19 cellular contexts compared by ENCODE assay signal in genomic region chr1:6222644-6223043, GRCh38. TPM values are rescaled to one million over a fixed set of nuclear protein-coding genes. Genes with fewer than 3 reads are reported as not detected.
DNase-seq lines count a peak whose midpoint lies in the region; ATAC-seq and TF ChIP-seq lines count a peak whose summit lies in the region.
"Had no signal": no experiment of that assay in that cellular context is flagged by ENCODE, and none has a peak within 500 bp of the region (broad histone marks: within the 10 kb centered on the region; RNA-seq: fewer than 3 reads in every experiment).

No MANE protein-coding gene starts in this region.

- no peak for TF ChIP-seq EP300 in gastroesophageal sphincter (IDR thresholded peaks at IDR 0.05)

- H3K4me3 ChIP-seq in adipocyte (ENCODE audit: low read length), result no peak overlapping the region
- no peak overlapping the region for H3K4me3 ChIP-seq in gastroesophageal sphincter
- no peak overlapping the region for H3K4me3 ChIP-seq in osteoblast (ENCODE audit: insufficient read depth, low read length)
- H3K4me3 ChIP-seq in GM23248, result no peak overlapping the region
- H3K4me3 ChIP-seq: body of pancreas, HAP-1, SK-N-MC, thoracic aorta had no signal

- no peaks in the 10 kb centered on the region for H3K27me3 ChIP-seq in adipocyte (replicated peaks; ENCODE audit: control insufficient read depth, insufficient read depth, low read length)
- H3K27me3 ChIP-seq in gastroesophageal sphincter, result no peaks in the 10 kb centered on the region
- no peaks in the 10 kb centered on the region for H3K27me3 ChIP-seq in osteoblast (ENCODE audit: insufficient read depth, low read length)
- no peaks in the 10 kb centered on the region for H3K27me3 ChIP-seq in GM23248 (replicated peaks; ENCODE audit: insufficient read depth)
- H3K27me3 ChIP-seq in foreskin keratinocyte, result no peaks in the 10 kb centered on the region
- H3K27me3 ChIP-seq: body of pancreas, neutrophil had no signal

- peak overlapping the region in 3 of 4 donors; percentile 18 to 40 (median 22) for H3K27ac ChIP-seq in gastroesophageal sphincter
- H3K27ac ChIP-seq in osteoblast (ENCODE audit: low read depth, low read length), result no peak overlapping the region
- no peak overlapping the region for H3K27ac ChIP-seq in GM23248
- no peak overlapping the region for H3K27ac ChIP-seq in foreskin keratinocyte
- H3K27ac ChIP-seq: HL-60, neutrophil, SK-N-MC, thoracic aorta had no signal

- H3K36me3 ChIP-seq in adipocyte (ENCODE audit: control insufficient read depth, insufficient read depth, low read length, severe bottlenecking) (peaks cover 43% of the 10 kb centered on the region), gastroesophageal sphincter (peaks cover 0 to 73% of the 10 kb centered on the region in 2 donors), osteoblast (ENCODE audit: insufficient read depth, low read length) (peaks cover 39% of the 10 kb centered on the region), GM23248 (ENCODE audit: low read depth) (peaks cover 14% of the 10 kb centered on the region; the same call in 1 of the 2 replicates)

- H3K36me3 Mint-ChIP-seq in Calu3 (ENCODE audit: insufficient read depth, unreplicated experiment), result peaks cover 83% of the 10 kb centered on the region

- H3K4me1 ChIP-seq in adipocyte (ENCODE audit: control insufficient read depth, insufficient read depth, low read length) (peaks cover 11% of the 10 kb centered on the region), gastroesophageal sphincter (peaks cover 0 to 8% (median 0%) of the 10 kb centered on the region in 3 donors), osteoblast (ENCODE audit: insufficient read depth, low read length) (no peaks in the 10 kb centered on the region), GM23248 (ENCODE audit: insufficient read depth) (no peaks in the 10 kb centered on the region), foreskin keratinocyte (peaks cover 16% of the 10 kb centered on the region)
- H3K4me1 ChIP-seq: HAP-1 had no signal

- no peaks in the 10 kb centered on the region for H3K9me3 ChIP-seq in adipocyte (ENCODE audit: control insufficient read depth, low read length)
- H3K9me3 ChIP-seq in gastroesophageal sphincter, result no peaks in the 10 kb centered on the region
- no peaks in the 10 kb centered on the region for H3K9me3 ChIP-seq in osteoblast (ENCODE audit: low read depth, low read length)
- H3K9me3 ChIP-seq in GM23248 (ENCODE audit: low read depth), result no peaks in the 10 kb centered on the region
- H3K9me3 ChIP-seq: body of pancreas, HAP-1, neutrophil, thoracic aorta had no signal

- no peak for TF ChIP-seq POLR2A in gastroesophageal sphincter (IDR thresholded peaks at IDR 0.05)

- no peak overlapping the region for H3K4me3 Mint-ChIP-seq in Calu3 (ENCODE audit: low read depth, unreplicated experiment)
- H3K4me3 Mint-ChIP-seq: activated CD8-positive, alpha-beta T cell treated with anti-CD3 and anti-CD28 coated beads for 36 hours; effector memory CD8-positive, alpha-beta T cell had no signal

- H3K9ac ChIP-seq in adipocyte (ENCODE audit: low read length), result no peak overlapping the region
- no peak overlapping the region for H3K9ac ChIP-seq in GM23248

- peaks cover 6% of the 10 kb centered on the region for H4K20me1 ChIP-seq in osteoblast (ENCODE audit: insufficient read depth, low read length)
- H4K20me1 ChIP-seq in GM23248 (ENCODE audit: insufficient read depth), result no peaks in the 10 kb centered on the region

- H3K27me3 Mint-ChIP-seq in Calu3 (ENCODE audit: unreplicated experiment), result no peaks in the 10 kb centered on the region
- H3K27me3 Mint-ChIP-seq: activated CD8-positive, alpha-beta T cell treated with anti-CD3 and anti-CD28 coated beads for 36 hours; effector memory CD8-positive, alpha-beta T cell had no signal

- no peaks in the 10 kb centered on the region for H3K9me3 Mint-ChIP-seq in Calu3 (ENCODE audit: low read depth, unreplicated experiment)
- H3K9me3 Mint-ChIP-seq: activated CD8-positive, alpha-beta T cell treated with anti-CD3 and anti-CD28 coated beads for 36 hours; effector memory CD8-positive, alpha-beta T cell had no signal

- in situ Hi-C loops in GM23248 (cut with MboI), result no loop called here

- no peak overlapping the region for H3K4me2 ChIP-seq in osteoblast (ENCODE audit: insufficient read depth, low read length)
- no peak overlapping the region for H3K4me2 ChIP-seq in GM23248 (ENCODE audit: unreplicated experiment)

- no peaks in the 10 kb centered on the region for H3K79me2 ChIP-seq in osteoblast (ENCODE audit: insufficient read depth, low read length)
- no peaks in the 10 kb centered on the region for H3K79me2 ChIP-seq in GM23248 (ENCODE audit: insufficient read depth)

- H2AFZ ChIP-seq in osteoblast (ENCODE audit: low read length) (no peak overlapping the region), GM23248 (no peak overlapping the region)

- peak; percentile 41 for ATAC-seq in gastroesophageal sphincter
- no peak for ATAC-seq in foreskin keratinocyte
- ATAC-seq in HG03432 (IDR thresholded peaks at IDR 0.05; ENCODE audit: unreplicated experiment), result no peak
- ATAC-seq: activated CD8-positive, alpha-beta T cell treated with anti-CD3 and anti-CD28 coated beads for 36 hours; body of pancreas; effector memory CD8-positive, alpha-beta T cell had no signal

- no TSS peak for BruUV-seq in Calu3 (replicated peaks; lab: Mats Ljungman, UMichigan)

- WGBS in gastroesophageal sphincter (ENCODE audit: low coverage in 1 of 2), 2 donors, result 33 to 45% methylated on average over 4 to 7 of the region's 7 CpGs
- 77 to 78% methylated on average over 7 of the region's 7 CpGs for WGBS in GM23248 (ENCODE audit: low coverage in 1 of 2, low lambda C conversion rate in 2 of 2, missing lambda C conversion rate in 2 of 2), 2 experiments

- H3F3A ChIP-seq in GM23248 (ENCODE audit: insufficient read depth), result 0 out of 2 replicates have a peak, but pooled peaks cover 8% of the 10 kb centered on the region

- TF ChIP-seq CTCF in Calu3 (IDR thresholded peaks at IDR 0.05; ENCODE audit: unreplicated experiment) (no peak), gastroesophageal sphincter (IDR thresholded peaks at IDR 0.05) (no peak), osteoblast (IDR thresholded peaks at IDR 0.05; ENCODE audit: extremely low read depth, low read depth, low read length) (no peak), foreskin keratinocyte (conservative IDR thresholded peaks at IDR 0.05) (no peak)

- peak overlapping the region; percentile 39 for H3K27ac Mint-ChIP-seq in Calu3 (ENCODE audit: unreplicated experiment)
- H3K27ac Mint-ChIP-seq: activated CD8-positive, alpha-beta T cell treated with anti-CD3 and anti-CD28 coated beads for 36 hours; effector memory CD8-positive, alpha-beta T cell had no signal

- CTCF ChIA-PET in Calu3 (lab: Charles Lee), result no interaction called here

- intact Hi-C loops in Calu3 (cut with micrococcal nuclease; ENCODE audit: unreplicated experiment), result no loop called here

- no peaks in the 10 kb centered on the region for H3K9me2 ChIP-seq in GM23248 (ENCODE audit: insufficient read depth)

- H3K4me1 Mint-ChIP-seq in Calu3 (ENCODE audit: low read depth, unreplicated experiment), result peaks cover 61% of the 10 kb centered on the region

- no peak for DNase-seq in Calu3
- peak; percentile 37 for DNase-seq in adipocyte (ENCODE audit: low read depth)
- DNase-seq in osteoblast (ENCODE audit: insufficient read length, low spot score, missing footprints), result peak; percentile 87
- DNase-seq in GM23248, result no peak
- DNase-seq in foreskin keratinocyte, result no peak
- DNase-seq in stimulated activated CD8-positive, alpha-beta memory T cell treated with anti-CD3 and anti-CD28 coated beads, Interleukin-4, amount 100 ng/mL, for 48 hours, result no peak
- DNase-seq: activated CD8-positive, alpha-beta T cell treated with anti-CD3 and anti-CD28 coated beads for 36 hours; effector memory CD8-positive, alpha-beta T cell; mesenchymal stem cell; NCI-H2029 treated with DMSO at 0.1 percent for 48 hours; stimulated activated CD4-positive, alpha-beta T cell treated with anti-CD3 and anti-CD28 coated beads, Interleukin-12 subunit alpha, Interleukin-12 subunit beta, amount 100 ng/mL, for 4 hours had no signal

RNA-seq across cellular contexts. Expression of gene ICMT, which starts 13.1 kb away (rescaled TPM):
- total RNA-seq in Calu3 (2022) (54.5 and 56.2 TPM in 2 replicates), gastroesophageal sphincter (10 to 100 TPM; 53.4 to 91.3 (median 85.0) TPM), osteoblast (60.8 and 63.6 TPM in 2 replicates), foreskin keratinocyte (70.0 and 91.0 TPM in 2 replicates)
- 110 and 119 TPM in 2 replicates for total RNA-seq in GM23248 (2014; rRNA removed; shearing (Covaris generic))
- polyA plus RNA-seq in GM23248 (2016; fragmentation: Nextera tagmentation; extraction: Ambion mirVana) (69.4 and 71.5 TPM in 2 replicates), foreskin keratinocyte (37.8 and 53.7 TPM in 2 replicates)

RNA-seq across cellular contexts. Expression of gene RNF207, which starts 16.7 kb away (rescaled TPM):
- total RNA-seq in Calu3 (2022) (146 and 160 TPM in 2 replicates), gastroesophageal sphincter (10 to 100 TPM in 3 of 4 donors, 1 to 10 TPM in 1; 3.0 to 34.1 (median 18.3) TPM), osteoblast (10.6 and 42.7 TPM in 2 replicates), foreskin keratinocyte (7.1 and 7.7 TPM in 2 replicates)
- 30.3 and 32.8 TPM in 2 replicates for total RNA-seq in GM23248 (2014; rRNA removed; shearing (Covaris generic))
- polyA plus RNA-seq in GM23248 (2016; fragmentation: Nextera tagmentation; extraction: Ambion mirVana) (6.2 and 8.6 TPM in 2 replicates), foreskin keratinocyte (3.0 and 3.1 TPM in 2 replicates)

RNA-seq across cellular contexts. Expression of gene HES3, which starts 21.3 kb away (rescaled TPM):
- not detected in 2 replicates for total RNA-seq in Calu3 (2022)
- not detected for total RNA-seq in gastroesophageal sphincter
- not detected in 2 replicates for total RNA-seq in osteoblast
- not detected in 2 replicates for total RNA-seq in GM23248 (2014; rRNA removed; shearing (Covaris generic))
- polyA plus RNA-seq in GM23248 (2016; fragmentation: Nextera tagmentation; extraction: Ambion mirVana), result not detected in 2 replicates
- not detected in 2 replicates for total RNA-seq in foreskin keratinocyte
- not detected in 2 replicates for polyA plus RNA-seq in foreskin keratinocyte
- total RNA-seq: activated CD8-positive, alpha-beta T cell treated with anti-CD3 and anti-CD28 coated beads for 36 hours; body of pancreas; thoracic aorta had no signal

RNA-seq across cellular contexts. Expression of gene RPL22, which starts 23.2 kb away (rescaled TPM):
- total RNA-seq in Calu3 (2022), result 256 and 259 TPM in 2 replicates
- 100 to 1,000 TPM; 126 to 281 (median 227) TPM for total RNA-seq in gastroesophageal sphincter
- total RNA-seq in osteoblast, result 93.0 and 99.3 TPM in 2 replicates
- 101 and 127 TPM in 2 replicates for total RNA-seq in GM23248 (2014; rRNA removed; shearing (Covaris generic))
- 124 and 137 TPM in 2 replicates for polyA plus RNA-seq in GM23248 (2016; fragmentation: Nextera tagmentation; extraction: Ambion mirVana)
- 337 and 358 TPM in 2 replicates for total RNA-seq in foreskin keratinocyte
- 682 and 724 TPM in 2 replicates for polyA plus RNA-seq in foreskin keratinocyte

RNA-seq across cellular contexts. Expression of gene GPR153, which starts 38.3 kb away (rescaled TPM):
- total RNA-seq in Calu3 (2022), result 3.7 and 4.7 TPM in 2 replicates
- total RNA-seq in gastroesophageal sphincter, result 1 to 10 TPM; 2.6 to 8.9 (median 6.2) TPM
- total RNA-seq in osteoblast, result 2.9 and 4.0 TPM in 2 replicates
- total RNA-seq in GM23248 (2014; rRNA removed; shearing (Covaris generic)), result 8.0 and 8.6 TPM in 2 replicates
- polyA plus RNA-seq in GM23248 (2016; fragmentation: Nextera tagmentation; extraction: Ambion mirVana), result 0.69 and 0.84 TPM in 2 replicates
- total RNA-seq in foreskin keratinocyte, result 7.5 and 7.9 TPM in 2 replicates
- 6.8 TPM in 2 replicates for polyA plus RNA-seq in foreskin keratinocyte

Comparison
In these comparisons a context has a peak if more than half of its experiments do, and no peak if none do; other contexts are left out.
1. DNase-seq: peak in adipocyte (single experiment) and osteoblast (single experiment); none in Calu3 (single experiment), GM23248 (single experiment), foreskin keratinocyte (0 of 2) and stimulated activated CD8-positive, alpha-beta memory T cell treated with anti-CD3 and anti-CD28 coated beads, Interleukin-4, amount 100 ng/mL, for 48 hours (single experiment).
2. H3K27ac ChIP-seq: peak in gastroesophageal sphincter (3 of 4); none in osteoblast (single experiment), GM23248 (single experiment) and foreskin keratinocyte (single experiment).